Comparison of ENCODE assay signal across 9 cellular contexts in genomic region chr11:72591785-72592490, GRCh38.
DNase-seq lines count a peak whose midpoint lies in the region; ATAC-seq and TF ChIP-seq lines count a peak whose summit lies in the region.
"Had no signal": no experiment of that assay in that cellular context is flagged by ENCODE, and none has a peak within 500 bp of the region (broad histone marks: within the 10 kb centered on the region; RNA-seq: fewer than 3 reads in every experiment).

No MANE protein-coding gene starts in this region.

- peak; percentile 77 for ATAC-seq in stimulated activated naive CD8-positive, alpha-beta T cell treated with anti-CD3 and anti-CD28 coated beads, Interleukin-15, Interleukin-2, amounts not matched to agents 100 U/mL and 50 U/mL, for 24 hours
- ATAC-seq in left lung: no peak

- H3K36me3 ChIP-seq in hepatocyte (replicated peaks; ENCODE audit: insufficient read depth, low read depth): no peaks in the 10 kb centered on the region
- H3K36me3 ChIP-seq in left lung: no peaks in the 10 kb centered on the region
- H3K36me3 ChIP-seq: SJSA1 had no signal

- 46% methylated on average over 10 of the region's 10 CpGs for WGBS in hepatocyte (ENCODE audit: low lambda C conversion rate, missing lambda C conversion rate)

- intact Hi-C loops in dorsolateral prefrontal cortex (cut with DNase I): no loop called here
- intact Hi-C loops in left lung (cut with DNase I): no loop called here

- no peaks in the 10 kb centered on the region for H3K9me2 ChIP-seq in hepatocyte (replicated peaks; ENCODE audit: insufficient read depth)

- H3K27ac ChIP-seq in dorsolateral prefrontal cortex: peak overlapping the region in 26 of 59 donors; percentile 9 to 71 (median 47)
- H3K27ac ChIP-seq in hepatocyte: no peak overlapping the region
- H3K27ac ChIP-seq in left lung: no peak overlapping the region
- H3K27ac ChIP-seq: SJSA1 had no signal

- no peak overlapping the region for H2AFZ ChIP-seq in hepatocyte

- H3K27me3 ChIP-seq in dorsolateral prefrontal cortex (peaks cover 0 to 19% (median 0%) of the 10 kb centered on the region in 45 donors), hepatocyte (peaks cover 75% of the 10 kb centered on the region), left lung (peaks cover 23 to 85% of the 10 kb centered on the region in 2 donors)

- H4K20me1 ChIP-seq in hepatocyte (ENCODE audit: insufficient read depth, poor library complexity, severe bottlenecking): no peaks in the 10 kb centered on the region

- no peak overlapping the region for H3K4me2 ChIP-seq in hepatocyte

- H3K4me3 ChIP-seq in dorsolateral prefrontal cortex (no peak overlapping the region), hepatocyte (no peak overlapping the region), left lung (no peak overlapping the region)
- H3K4me3 ChIP-seq: SJSA1 had no signal

- H3K79me2 ChIP-seq in hepatocyte: no peaks in the 10 kb centered on the region

- DNase-seq in activated gamma-delta T cell treated with Interleukin-2 at 50 U/mL for 16 hours: peak; percentile 58
- DNase-seq in activated gamma-delta T cell (lab: John Stamatoyannopoulos, UW): no peak
- DNase-seq in activated CD4-positive, alpha-beta T cell treated with anti-CD3 and anti-CD28 coated beads, Interleukin-2, amount 50 U/mL, for 48 hours: peak; percentile 33 to 44
- DNase-seq in dorsolateral prefrontal cortex: peak; percentile 37 to 91 (median 81)
- DNase-seq in stimulated activated naive CD8-positive, alpha-beta T cell treated with anti-CD3 and anti-CD28 coated beads, Interleukin-15, Interleukin-2, amounts not matched to agents 100 U/mL and 50 U/mL, for 24 hours: peak; percentile 63
- DNase-seq in hepatocyte (ENCODE audit: low spot score): no peak
- DNase-seq in left lung: no peak
- no peak for DNase-seq in SIG-M5 (lab: John Stamatoyannopoulos, UW)

- no peak for TF ChIP-seq CTCF in dorsolateral prefrontal cortex (IDR thresholded peaks at IDR 0.05 in 54 of 56, conservative IDR thresholded peaks at IDR 0.05 in 2 of 56; ENCODE audit: low read depth in 1 of 56, partially characterized antibody in 56 of 56)
- no peak for TF ChIP-seq CTCF in hepatocyte (IDR thresholded peaks at IDR 0.05; ENCODE audit: poor library complexity)
- no peak for TF ChIP-seq CTCF in left lung (IDR thresholded peaks at IDR 0.05)

- H3K4me1 ChIP-seq in hepatocyte (ENCODE audit: insufficient read depth): peaks cover 7% of the 10 kb centered on the region
- peaks cover 0 to 9% of the 10 kb centered on the region in 2 donors for H3K4me1 ChIP-seq in left lung
- H3K4me1 ChIP-seq: SJSA1 had no signal

- H3K9me3 ChIP-seq in hepatocyte (ENCODE audit: low read depth) (no peaks in the 10 kb centered on the region), left lung (no peaks in the 10 kb centered on the region)
- H3K9me3 ChIP-seq: SJSA1 had no signal

Comparison
In these comparisons a context has a peak if more than half of its experiments do, and no peak if none do; other contexts are left out.
1. DNase-seq: peak in activated gamma-delta T cell treated with Interleukin-2 at 50 U/mL for 16 hours (single experiment), activated CD4-positive, alpha-beta T cell treated with anti-CD3 and anti-CD28 coated beads, Interleukin-2, amount 50 U/mL, for 48 hours (2 of 2), dorsolateral prefrontal cortex (10 of 10) and stimulated activated naive CD8-positive, alpha-beta T cell treated with anti-CD3 and anti-CD28 coated beads, Interleukin-15, Interleukin-2, amounts not matched to agents 100 U/mL and 50 U/mL, for 24 hours (single experiment); none in activated gamma-delta T cell (single experiment), hepatocyte (single experiment), left lung (0 of 2) and SIG-M5 (single experiment).